21 cellular contexts compared by ENCODE assay signal in genomic region chr11:112697371-112697770, GRCh38.
DNase-seq lines count a peak whose midpoint lies in the region; ATAC-seq lines count a peak whose summit lies in the region.
"Had no signal": no experiment of that assay in that cellular context is flagged by ENCODE, and none has a peak within 500 bp of the region (broad histone marks: within the 10 kb centered on the region; RNA-seq: fewer than 3 reads in every experiment).

No MANE protein-coding gene starts in this region.

- WGBS in mesodermal cell (ENCODE audit: insufficient coverage in 2 of 2), 2 experiments = 48 to 60% methylated on average over 6 to 8 of the region's 8 CpGs

- H3K27me3 Mint-ChIP-seq in activated CD8-positive, alpha-beta T cell treated with anti-CD3 and anti-CD28 coated beads, Interleukin-2, amount 10 ng/mL, durations not matched to agents 7 days and 5 days (ENCODE audit: low read depth) = no peaks in the 10 kb centered on the region
- H3K27me3 Mint-ChIP-seq: memory B cell had no signal

- no peak overlapping the region for H3K4me3 Mint-ChIP-seq in activated CD8-positive, alpha-beta T cell treated with anti-CD3 and anti-CD28 coated beads, Interleukin-2, amount 10 ng/mL, durations not matched to agents 7 days and 5 days
- H3K4me3 Mint-ChIP-seq: activated naive CD8-positive, alpha-beta T cell treated with anti-CD3 and anti-CD28 coated beads, Interleukin-2, amount 10 ng/mL, durations not matched to agents 7 days and 5 days; CD4-positive, alpha-beta memory T cell; memory B cell; natural killer cell treated with Interleukin-12 subunit alpha and Interleukin-12 subunit beta and Interleukin-15 and Interleukin-18, amount 100 ng/mL, for 72 hours had no signal

- CTCF ChIA-PET in activated CD8-positive, alpha-beta T cell treated with anti-CD3 and anti-CD28 coated beads, Interleukin-2, amount 10 ng/mL, durations not matched to agents 7 days and 5 days (lab: Charles Lee) = no interaction called here

- no peak overlapping the region for H3K4me3 ChIP-seq in mesodermal cell (ENCODE audit: extremely low read depth, insufficient read depth, low read length, poor library complexity, severe bottlenecking)
- H3K4me3 ChIP-seq: cardiac muscle cell, Peyer's patch had no signal

- H3K27ac ChIP-seq in mesodermal cell (ENCODE audit: low read depth, low read length, severe bottlenecking) = peak overlapping the region; percentile 46
- H3K27ac ChIP-seq: cardiac muscle cell, Peyer's patch had no signal

- H3K36me3 ChIP-seq in mesodermal cell (ENCODE audit: control insufficient read depth, insufficient read depth, low read length) = no peaks in the 10 kb centered on the region
- H3K36me3 ChIP-seq: cardiac muscle cell, Peyer's patch had no signal

- H3K4me1 Mint-ChIP-seq in activated CD8-positive, alpha-beta T cell treated with anti-CD3 and anti-CD28 coated beads, Interleukin-2, amount 10 ng/mL, durations not matched to agents 7 days and 5 days (ENCODE audit: low read depth) = no peaks in the 10 kb centered on the region
- H3K4me1 Mint-ChIP-seq: activated naive CD8-positive, alpha-beta T cell treated with anti-CD3 and anti-CD28 coated beads, Interleukin-2, amount 10 ng/mL, durations not matched to agents 7 days and 5 days; memory B cell had no signal

- peak; percentile 10 for ATAC-seq in sciatic nerve
- ATAC-seq in activated CD8-positive, alpha-beta T cell treated with anti-CD3 and anti-CD28 coated beads, Interleukin-2, amount 10 ng/mL, durations not matched to agents 7 days and 5 days = no peak
- ATAC-seq in GM21360 (IDR thresholded peaks at IDR 0.05; ENCODE audit: unreplicated experiment) = no peak
- ATAC-seq: activated CD4-positive, CD25-positive, alpha-beta regulatory T cell treated with anti-CD3 and anti-CD28 coated beads, Interleukin-2, amount 50 U/mL, for 24 hours; natural killer cell treated with Interleukin-12 subunit alpha and Interleukin-12 subunit beta and Interleukin-15 and Interleukin-18, amount 100 ng/mL, for 72 hours had no signal

- DNase-seq in RPMI7951 (ENCODE audit: low read depth) = peak; percentile 16
- peak; percentile 62 for DNase-seq in ecto neural progenitor cell (ENCODE audit: low spot score)
- no peak for DNase-seq in sciatic nerve (ENCODE audit: low spot score)
- DNase-seq in activated CD8-positive, alpha-beta T cell treated with anti-CD3 and anti-CD28 coated beads, Interleukin-2, amount 10 ng/mL, durations not matched to agents 7 days and 5 days = no peak
- no peak for DNase-seq in GDM1 (lab: John Stamatoyannopoulos, UW)
- DNase-seq in MV-4-11 (lab: John Stamatoyannopoulos, UW) = no peak
- DNase-seq: activated naive CD8-positive, alpha-beta T cell treated with anti-CD3 and anti-CD28 coated beads, Interleukin-2, amount 10 ng/mL, durations not matched to agents 7 days and 5 days; CD4-positive, alpha-beta memory T cell; DMS79; effector CD8-positive, alpha-beta T cell; HCEC 1CT; NCI-H187; NCI-H2227 treated with DMSO at 0.1 percent for 48 hours; Peyer's patch; stimulated activated CD4-positive, alpha-beta T cell treated with anti-CD3 and anti-CD28 coated beads, Interleukin-12 subunit alpha, Interleukin-12 subunit beta, amount 100 ng/mL, for 4 hours had no signal

- H3K27ac Mint-ChIP-seq in activated CD8-positive, alpha-beta T cell treated with anti-CD3 and anti-CD28 coated beads, Interleukin-2, amount 10 ng/mL, durations not matched to agents 7 days and 5 days = no peak overlapping the region
- H3K27ac Mint-ChIP-seq: activated naive CD8-positive, alpha-beta T cell treated with anti-CD3 and anti-CD28 coated beads, Interleukin-2, amount 10 ng/mL, durations not matched to agents 7 days and 5 days; CD4-positive, alpha-beta memory T cell; memory B cell; natural killer cell treated with Interleukin-12 subunit alpha and Interleukin-12 subunit beta and Interleukin-15 and Interleukin-18, amount 100 ng/mL, for 72 hours had no signal

- H3K36me3 Mint-ChIP-seq in activated CD8-positive, alpha-beta T cell treated with anti-CD3 and anti-CD28 coated beads, Interleukin-2, amount 10 ng/mL, durations not matched to agents 7 days and 5 days (ENCODE audit: low read depth) = no peaks in the 10 kb centered on the region
- H3K36me3 Mint-ChIP-seq: activated naive CD8-positive, alpha-beta T cell treated with anti-CD3 and anti-CD28 coated beads, Interleukin-2, amount 10 ng/mL, durations not matched to agents 7 days and 5 days; CD4-positive, alpha-beta memory T cell; memory B cell; natural killer cell treated with Interleukin-12 subunit alpha and Interleukin-12 subunit beta and Interleukin-15 and Interleukin-18, amount 100 ng/mL, for 72 hours had no signal

- no peaks in the 10 kb centered on the region for H3K9me3 Mint-ChIP-seq in activated CD8-positive, alpha-beta T cell treated with anti-CD3 and anti-CD28 coated beads, Interleukin-2, amount 10 ng/mL, durations not matched to agents 7 days and 5 days (ENCODE audit: insufficient read depth)
- H3K9me3 Mint-ChIP-seq: activated naive CD8-positive, alpha-beta T cell treated with anti-CD3 and anti-CD28 coated beads, Interleukin-2, amount 10 ng/mL, durations not matched to agents 7 days and 5 days; memory B cell; natural killer cell treated with Interleukin-12 subunit alpha and Interleukin-12 subunit beta and Interleukin-15 and Interleukin-18, amount 100 ng/mL, for 72 hours had no signal

- no peaks in the 10 kb centered on the region for H3K4me1 ChIP-seq in mesodermal cell (ENCODE audit: control insufficient read depth, insufficient read depth, low read length, poor library complexity, severe bottlenecking)
- H3K4me1 ChIP-seq: Peyer's patch had no signal

- intact Hi-C loops in sciatic nerve (cut with DNase I) = no loop called here

- H3K9me3 ChIP-seq in mesodermal cell (ENCODE audit: control insufficient read depth, low read length) = no peaks in the 10 kb centered on the region
- H3K9me3 ChIP-seq: Peyer's patch had no signal

- POLR2A ChIA-PET in activated CD8-positive, alpha-beta T cell treated with anti-CD3 and anti-CD28 coated beads, Interleukin-2, amount 10 ng/mL, durations not matched to agents 7 days and 5 days (lab: Charles Lee) = no interaction called here

Comparison
In these comparisons a context has a peak if more than half of its experiments do, and no peak if none do; other contexts are left out.
1. DNase-seq: peak in RPMI7951 (single experiment) and ecto neural progenitor cell (single experiment); none in sciatic nerve (single experiment), activated CD8-positive, alpha-beta T cell treated with anti-CD3 and anti-CD28 coated beads, Interleukin-2, amount 10 ng/mL, durations not matched to agents 7 days and 5 days (single experiment), GDM1 (single experiment) and MV-4-11 (single experiment).